8 cellular contexts compared by ENCODE assay signal in the genomic region with DNA sequence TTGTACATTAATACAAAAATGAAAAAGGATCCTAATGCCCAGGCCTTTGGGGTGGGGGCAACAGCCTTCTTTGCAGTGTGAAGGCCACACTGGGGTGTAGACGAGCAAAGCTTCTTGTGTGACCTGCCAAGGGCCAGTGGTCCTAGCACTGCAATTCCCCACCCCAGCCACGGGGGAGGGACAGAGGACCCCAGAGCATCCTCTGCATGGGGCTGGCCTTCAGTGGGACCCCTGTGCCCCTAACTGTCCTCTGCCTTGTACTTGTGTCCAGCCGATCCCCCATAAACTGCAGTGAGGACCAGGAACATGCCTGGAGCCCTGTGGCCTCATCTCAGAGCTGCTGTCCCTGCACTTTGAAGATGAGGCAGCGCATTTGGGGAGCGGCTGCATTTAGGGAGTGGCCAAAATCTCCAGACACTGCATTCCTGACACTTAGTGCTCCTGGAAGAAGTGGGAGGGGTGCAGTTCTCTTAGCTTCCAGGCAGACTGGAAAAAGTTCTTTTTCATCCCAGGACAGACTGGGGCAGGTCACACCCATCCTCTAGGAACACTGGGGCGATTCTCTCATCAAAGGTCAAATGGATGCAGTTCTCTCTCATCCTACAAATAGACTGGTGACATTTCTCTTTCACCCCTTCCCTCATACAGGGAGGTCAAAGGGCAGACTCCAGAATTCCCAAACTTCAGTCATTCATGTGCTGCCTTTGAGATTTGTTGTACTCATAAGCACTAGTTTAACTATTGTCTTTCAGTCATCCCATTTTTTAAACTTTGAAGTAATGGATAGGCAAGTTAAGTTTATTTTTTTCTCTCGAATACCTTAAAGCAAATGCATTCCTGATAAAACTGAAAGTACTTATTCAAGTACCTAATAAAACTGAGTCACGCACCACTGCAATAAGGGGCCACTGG. TPM values are rescaled to one million over a fixed set of nuclear protein-coding genes. Genes with fewer than 3 reads are reported as not detected.
DNase-seq lines count a peak whose midpoint lies in the region; ATAC-seq, FAIRE-seq and TF ChIP-seq lines count a peak whose summit lies in the region.

No MANE protein-coding gene starts in this region.

- TF ChIP-seq CTCF in RWPE2 (IDR thresholded peaks at IDR 0.05; ENCODE audit: poor library complexity, severe bottlenecking), result no peak
- no peak for TF ChIP-seq CTCF in keratinocyte (optimal IDR thresholded peaks at IDR 0.05 in 1 of 3, IDR thresholded peaks at IDR 0.05 in 1 of 3, conservative IDR thresholded peaks at IDR 0.05 in 1 of 3; ENCODE audit: extremely low read depth in 1 of 3, insufficient read depth in 2 of 3, low read length in 3 of 3)

- peak overlapping the region; percentile 30 for H3K4me2 ChIP-seq in keratinocyte (ENCODE audit: control insufficient read depth, extremely low read depth, insufficient read depth, low read depth, low read length)

- DNase-seq in RWPE2 (ENCODE audit: low spot score), result no peak
- DNase-seq in keratinocyte (ENCODE audit: low read depth, low spot score), result no peak
- no peak for DNase-seq in HUDEP-2 (lab: John Stamatoyannopoulos, UW; ENCODE audit: unreplicated experiment in 76 of 76)
- DNase-seq in putamen (ENCODE audit: low spot score), result no peak

- H3K36me3 ChIP-seq in ACC112 (ENCODE audit: insufficient read depth, low read length), result peaks cover 19% of the 10 kb centered on the region
- H3K36me3 ChIP-seq in RWPE2 (ENCODE audit: low read depth), result peaks cover 32% of the 10 kb centered on the region
- H3K36me3 ChIP-seq in keratinocyte (ENCODE audit: control insufficient read depth in 2 of 2, extremely low read depth in 1 of 2, insufficient read depth in 2 of 2, low read length in 2 of 2), result peaks cover 19 to 27% of the 10 kb centered on the region in 2 experiments

- H3K4me1 ChIP-seq in ACC112 (ENCODE audit: control insufficient read depth, insufficient read depth, low read length, unreplicated experiment) (peaks cover 37% of the 10 kb centered on the region), RWPE2 (ENCODE audit: insufficient read depth, poor library complexity, severe bottlenecking) (peaks cover 15% of the 10 kb centered on the region), keratinocyte (ENCODE audit: control insufficient read depth, extremely low read depth, insufficient read depth, low read length) (peaks cover 46% of the 10 kb centered on the region)

- peak overlapping the region; percentile 75 for H3K27ac ChIP-seq in ACC112 (ENCODE audit: low read depth, low read length)
- H3K27ac ChIP-seq in RWPE2 (ENCODE audit: poor library complexity, severe bottlenecking), result peak overlapping the region; percentile 63
- H3K27ac ChIP-seq in keratinocyte (ENCODE audit: control insufficient read depth, insufficient read depth, low read length), result peak overlapping the region; percentile 73

- H3K27me3 ChIP-seq in ACC112 (ENCODE audit: insufficient read depth, low read length) (no peaks in the 10 kb centered on the region), RWPE2 (ENCODE audit: insufficient read depth, poor library complexity, severe bottlenecking) (no peaks in the 10 kb centered on the region), keratinocyte (ENCODE audit: control insufficient read depth, extremely low read depth, insufficient read depth, low read length) (no peaks in the 10 kb centered on the region)

- H3K4me3 ChIP-seq in ACC112 (ENCODE audit: low read depth, low read length) (no peak overlapping the region), RWPE2 (ENCODE audit: severe bottlenecking) (no peak overlapping the region), keratinocyte (ENCODE audit: control insufficient read depth in 2 of 3, extremely low read depth in 1 of 3, insufficient read depth in 2 of 3, low read depth in 1 of 3, low read length in 3 of 3) (no peak overlapping the region)

- H3K79me2 ChIP-seq in ACC112 (ENCODE audit: control insufficient read depth, insufficient read depth, low read length, unreplicated experiment) (peaks cover 16% of the 10 kb centered on the region), keratinocyte (ENCODE audit: control insufficient read depth, insufficient read depth, low read length) (peaks cover 21% of the 10 kb centered on the region)

- dilution Hi-C loops in keratinocyte (cut with MboI; ENCODE audit: extremely low pct_ligation_motif_present, low sequenced_read_pairs), result no loop called here

- H3K9me1 ChIP-seq in keratinocyte (ENCODE audit: control insufficient read depth, extremely low read depth, insufficient read depth, low read length), result no peaks in the 10 kb centered on the region

- ATAC-seq in GM18517 (IDR thresholded peaks at IDR 0.05; ENCODE audit: unreplicated experiment), result peak; percentile 9
- peak; percentile 71 for ATAC-seq in RWPE2 (ENCODE audit: low read depth)
- ATAC-seq in HG02610 (IDR thresholded peaks at IDR 0.05; ENCODE audit: unreplicated experiment), result no peak
- no peak for ATAC-seq in HG03025 (IDR thresholded peaks at IDR 0.05; ENCODE audit: low FRiP score, unreplicated experiment)

- peak overlapping the region; percentile 48 for H3K9ac ChIP-seq in keratinocyte (ENCODE audit: control insufficient read depth, extremely low read depth, insufficient read depth, low read length)

- H2AFZ ChIP-seq in ACC112 (ENCODE audit: low read length, unreplicated experiment) (no peak overlapping the region), keratinocyte (ENCODE audit: control insufficient read depth, low read length) (no peak overlapping the region)

- no peaks in the 10 kb centered on the region for H3K9me3 ChIP-seq in RWPE2 (ENCODE audit: severe bottlenecking)
- no peaks in the 10 kb centered on the region for H3K9me3 ChIP-seq in keratinocyte (ENCODE audit: control insufficient read depth, low read depth, low read length)

- FAIRE-seq in keratinocyte (lab: Jason Lieb, UNC), result no peak

- peaks cover 13% of the 10 kb centered on the region for H4K20me1 ChIP-seq in keratinocyte (ENCODE audit: control insufficient read depth, extremely low read depth, insufficient read depth, low read length)

RNA-seq across cellular contexts. Expression of a gene that starts 0.9 kb away (rescaled TPM):
- polyA plus RNA-seq in keratinocyte, result 0.02 to 0.13 TPM (median 0.03 TPM) in 3 replicates
- polyA plus RNA-seq in keratinocyte (2011; ENCODE audit: low read depth), result 0.20 TPM
- not detected in 2 replicates for polyA plus RNA-seq in keratinocyte (2011; cell fraction: cytosol; rRNA removed)
- polyA plus RNA-seq in keratinocyte (2011; cell fraction: nucleus; rRNA removed), result 0.09 and 0.12 TPM in 2 replicates
- 0.03 and 0.14 TPM in 2 replicates for polyA plus RNA-seq in keratinocyte (2012; ENCODE audit: low replicate concordance)
- 0.13 to 0.26 TPM in 2 of 3 replicates, not detected in the other for polyA minus RNA-seq in keratinocyte
- 1.2 TPM for polyA minus RNA-seq in keratinocyte (2011; cell fraction: cytosol; rRNA and poly(A)+ RNA removed)
- 0.54 and 0.63 TPM in 2 replicates for polyA minus RNA-seq in keratinocyte (2011; cell fraction: nucleus; rRNA and poly(A)+ RNA removed)

RNA-seq across cellular contexts. Expression of a gene that starts 20.3 kb away (rescaled TPM):
- 44.8 to 70.0 TPM (median 57.5 TPM) in 3 replicates for polyA plus RNA-seq in keratinocyte
- polyA plus RNA-seq in keratinocyte (2011; ENCODE audit: low read depth), result 31.5 TPM
- polyA plus RNA-seq in keratinocyte (2011; cell fraction: cytosol; rRNA removed), result 58.8 and 93.0 TPM in 2 replicates
- 62.5 and 88.4 TPM in 2 replicates for polyA plus RNA-seq in keratinocyte (2011; cell fraction: nucleus; rRNA removed)
- 31.8 and 69.4 TPM in 2 replicates for polyA plus RNA-seq in keratinocyte (2012; ENCODE audit: low replicate concordance)
- polyA minus RNA-seq in keratinocyte, result 60.1 to 222 TPM (median 81.8 TPM) in 3 replicates
- polyA minus RNA-seq in keratinocyte (2011; cell fraction: cytosol; rRNA and poly(A)+ RNA removed), result 93.0 TPM
- polyA minus RNA-seq in keratinocyte (2011; cell fraction: nucleus; rRNA and poly(A)+ RNA removed), result 33.3 and 46.5 TPM in 2 replicates

Comparison
In these comparisons a context has a peak if more than half of its experiments do, and no peak if none do; other contexts are left out.
1. ATAC-seq: peak in GM18517 (single experiment) and RWPE2 (single experiment); none in HG02610 (single experiment) and HG03025 (single experiment).
2. Peak in every context shown above with its lines, with median percentiles within 50 percentile points of each other: H3K27ac ChIP-seq.